Comparison of ENCODE assay signal across 1 cellular context in genomic region chr17:59680314-59680713, GRCh38.
A peak's percentile ranks its signal among the peaks of the same experiment; 100 is the strongest.
TF ChIP-seq lines count a peak whose summit lies in the region.

No MANE protein-coding gene starts in this region.

TF ChIP-seq in K562, 482 proteins besides CTCF, POLR2A, EP300 and RAD21 (continued from another document):
- TF ChIP-seq CCAR2 (IDR thresholded peaks at IDR 0.05; ENCODE audit: low read depth, low read length) = no peak
- no peak for TF ChIP-seq SMARCA4 (IDR thresholded peaks at IDR 0.05)
- TF ChIP-seq POLR2AphosphoS5 (IDR thresholded peaks at IDR 0.05; ENCODE audit: control insufficient read depth, insufficient read depth, low read depth, low read length) = 0 out of 2 replicates have a peak, but pooled peaks have one; percentile 21
- no peak for TF ChIP-seq SUPT5H (IDR thresholded peaks at IDR 0.05)
- TF ChIP-seq NCOA4 (IDR thresholded peaks at IDR 0.05; ENCODE audit: partially characterized antibody) = no peak
- TF ChIP-seq, protein P1, sequence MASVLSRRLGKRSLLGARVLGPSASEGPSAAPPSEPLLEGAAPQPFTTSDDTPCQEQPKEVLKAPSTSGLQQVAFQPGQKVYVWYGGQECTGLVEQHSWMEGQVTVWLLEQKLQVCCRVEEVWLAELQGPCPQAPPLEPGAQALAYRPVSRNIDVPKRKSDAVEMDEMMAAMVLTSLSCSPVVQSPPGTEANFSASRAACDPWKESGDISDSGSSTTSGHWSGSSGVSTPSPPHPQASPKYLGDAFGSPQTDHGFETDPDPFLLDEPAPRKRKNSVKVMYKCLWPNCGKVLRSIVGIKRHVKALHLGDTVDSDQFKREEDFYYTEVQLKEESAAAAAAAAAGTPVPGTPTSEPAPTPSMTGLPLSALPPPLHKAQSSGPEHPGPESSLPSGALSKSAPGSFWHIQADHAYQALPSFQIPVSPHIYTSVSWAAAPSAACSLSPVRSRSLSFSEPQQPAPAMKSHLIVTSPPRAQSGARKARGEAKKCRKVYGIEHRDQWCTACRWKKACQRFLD (CRISPR knock-in tag; IDR thresholded peaks at IDR 0.05) = no peak
- TF ChIP-seq HEY1 (CRISPR knock-in tag; IDR thresholded peaks at IDR 0.05; ENCODE audit: borderline replicate concordance) = no peak
- TF ChIP-seq GTF3C2 (IDR thresholded peaks at IDR 0.05; ENCODE audit: borderline replicate concordance, extremely low read depth, insufficient read length) = no peak
- no peak for TF ChIP-seq PHF8 (IDR thresholded peaks at IDR 0.05; ENCODE audit: borderline replicate concordance, low read length)
- no peak for TF ChIP-seq MYC (IDR thresholded peaks at IDR 0.05; ENCODE audit: low read depth, low read length)
- no peak for TF ChIP-seq MYC (CRISPR knock-in tag; IDR thresholded peaks at IDR 0.05; ENCODE audit: borderline replicate concordance, low read depth)
- TF ChIP-seq ZBTB33 (CRISPR knock-in tag; IDR thresholded peaks at IDR 0.05) = no peak
- no peak for TF ChIP-seq ZNF445 (CRISPR knock-in tag; IDR thresholded peaks at IDR 0.05; ENCODE audit: low read depth)
- TF ChIP-seq RBM22 (IDR thresholded peaks at IDR 0.05; ENCODE audit: low read depth, low read length, poor library complexity, severe bottlenecking) = peak; percentile 22
- TF ChIP-seq RBM25 (IDR thresholded peaks at IDR 0.05; ENCODE audit: low read depth, low read length, severe bottlenecking) = no peak
